ENCODE assay signal across 1 cellular context in the genomic region with DNA sequence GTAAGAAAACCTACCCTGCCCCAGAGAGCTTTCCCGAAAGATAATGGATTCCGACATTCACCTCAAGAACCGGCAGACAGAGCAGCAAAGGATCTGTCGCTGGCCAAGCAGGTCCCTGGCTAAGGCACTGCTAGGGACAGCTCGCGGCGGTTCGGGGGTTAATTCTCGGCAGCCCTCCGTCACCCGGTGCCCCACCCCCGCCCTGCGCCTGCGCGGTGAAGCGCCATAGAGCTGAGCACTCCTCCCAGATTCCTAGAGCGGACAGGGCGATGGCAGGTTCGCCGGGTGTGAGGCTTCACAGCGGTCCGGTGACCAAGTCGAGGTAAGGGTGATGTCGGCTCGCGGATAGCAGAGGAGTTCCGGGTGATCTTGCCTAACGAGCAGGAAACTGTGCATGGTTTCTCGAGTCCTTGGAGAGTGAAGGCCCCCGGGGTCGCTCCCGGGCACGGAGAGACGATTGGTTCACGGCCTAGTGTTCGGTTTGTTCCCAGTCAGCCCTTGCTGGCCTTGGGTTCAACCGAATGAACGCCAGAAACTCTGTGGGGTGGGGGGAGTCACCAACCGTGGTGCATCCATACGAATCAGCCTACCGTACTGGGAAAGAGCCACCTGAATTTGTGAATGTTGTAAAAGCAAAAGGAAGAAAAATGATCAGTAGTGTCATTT.
TF ChIP-seq lines count a peak whose summit lies in the region.

A gene (minus strand): TSS at position 160 of the 666 bp plus-strand sequence. CDS start 25,877 bp downstream, outside the sequence.

TF ChIP-seq in HepG2, 621 proteins besides CTCF, POLR2A, EP300 and RAD21 (continued from another document and continues in another):
- TF ChIP-seq, protein P1, sequence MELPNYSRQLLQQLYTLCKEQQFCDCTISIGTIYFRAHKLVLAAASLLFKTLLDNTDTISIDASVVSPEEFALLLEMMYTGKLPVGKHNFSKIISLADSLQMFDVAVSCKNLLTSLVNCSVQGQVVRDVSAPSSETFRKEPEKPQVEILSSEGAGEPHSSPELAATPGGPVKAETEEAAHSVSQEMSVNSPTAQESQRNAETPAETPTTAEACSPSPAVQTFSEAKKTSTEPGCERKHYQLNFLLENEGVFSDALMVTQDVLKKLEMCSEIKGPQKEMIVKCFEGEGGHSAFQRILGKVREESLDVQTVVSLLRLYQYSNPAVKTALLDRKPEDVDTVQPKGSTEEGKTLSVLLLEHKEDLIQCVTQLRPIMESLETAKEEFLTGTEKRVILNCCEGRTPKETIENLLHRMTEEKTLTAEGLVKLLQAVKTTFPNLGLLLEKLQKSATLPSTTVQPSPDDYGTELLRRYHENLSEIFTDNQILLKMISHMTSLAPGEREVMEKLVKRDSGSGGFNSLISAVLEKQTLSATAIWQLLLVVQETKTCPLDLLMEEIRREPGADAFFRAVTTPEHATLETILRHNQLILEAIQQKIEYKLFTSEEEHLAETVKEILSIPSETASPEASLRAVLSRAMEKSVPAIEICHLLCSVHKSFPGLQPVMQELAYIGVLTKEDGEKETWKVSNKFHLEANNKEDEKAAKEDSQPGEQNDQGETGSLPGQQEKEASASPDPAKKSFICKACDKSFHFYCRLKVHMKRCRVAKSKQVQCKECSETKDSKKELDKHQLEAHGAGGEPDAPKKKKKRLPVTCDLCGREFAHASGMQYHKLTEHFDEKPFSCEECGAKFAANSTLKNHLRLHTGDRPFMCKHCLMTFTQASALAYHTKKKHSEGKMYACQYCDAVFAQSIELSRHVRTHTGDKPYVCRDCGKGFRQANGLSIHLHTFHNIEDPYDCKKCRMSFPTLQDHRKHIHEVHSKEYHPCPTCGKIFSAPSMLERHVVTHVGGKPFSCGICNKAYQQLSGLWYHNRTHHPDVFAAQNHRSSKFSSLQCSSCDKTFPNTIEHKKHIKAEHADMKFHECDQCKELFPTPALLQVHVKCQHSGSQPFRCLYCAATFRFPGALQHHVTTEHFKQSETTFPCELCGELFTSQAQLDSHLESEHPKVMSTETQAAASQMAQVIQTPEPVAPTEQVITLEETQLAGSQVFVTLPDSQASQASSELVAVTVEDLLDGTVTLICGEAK (IDR thresholded peaks at IDR 0.05): no peak
- TF ChIP-seq, protein P1 (CRISPR knock-in tag; IDR thresholded peaks at IDR 0.05): peak; percentile 90
- peak; percentile 80; the same call in 1 of the 2 replicates for TF ChIP-seq ZNF772 (CRISPR knock-in tag; IDR thresholded peaks at IDR 0.05)
- peak; percentile 94; the same call in 1 of the 2 replicates for TF ChIP-seq ZZZ3 (CRISPR knock-in tag; IDR thresholded peaks at IDR 0.05; ENCODE audit: borderline replicate concordance)
- no peak for TF ChIP-seq TCF7L2 (IDR thresholded peaks at IDR 0.05; ENCODE audit: low read depth, low read length)
- TF ChIP-seq, protein P2, sequence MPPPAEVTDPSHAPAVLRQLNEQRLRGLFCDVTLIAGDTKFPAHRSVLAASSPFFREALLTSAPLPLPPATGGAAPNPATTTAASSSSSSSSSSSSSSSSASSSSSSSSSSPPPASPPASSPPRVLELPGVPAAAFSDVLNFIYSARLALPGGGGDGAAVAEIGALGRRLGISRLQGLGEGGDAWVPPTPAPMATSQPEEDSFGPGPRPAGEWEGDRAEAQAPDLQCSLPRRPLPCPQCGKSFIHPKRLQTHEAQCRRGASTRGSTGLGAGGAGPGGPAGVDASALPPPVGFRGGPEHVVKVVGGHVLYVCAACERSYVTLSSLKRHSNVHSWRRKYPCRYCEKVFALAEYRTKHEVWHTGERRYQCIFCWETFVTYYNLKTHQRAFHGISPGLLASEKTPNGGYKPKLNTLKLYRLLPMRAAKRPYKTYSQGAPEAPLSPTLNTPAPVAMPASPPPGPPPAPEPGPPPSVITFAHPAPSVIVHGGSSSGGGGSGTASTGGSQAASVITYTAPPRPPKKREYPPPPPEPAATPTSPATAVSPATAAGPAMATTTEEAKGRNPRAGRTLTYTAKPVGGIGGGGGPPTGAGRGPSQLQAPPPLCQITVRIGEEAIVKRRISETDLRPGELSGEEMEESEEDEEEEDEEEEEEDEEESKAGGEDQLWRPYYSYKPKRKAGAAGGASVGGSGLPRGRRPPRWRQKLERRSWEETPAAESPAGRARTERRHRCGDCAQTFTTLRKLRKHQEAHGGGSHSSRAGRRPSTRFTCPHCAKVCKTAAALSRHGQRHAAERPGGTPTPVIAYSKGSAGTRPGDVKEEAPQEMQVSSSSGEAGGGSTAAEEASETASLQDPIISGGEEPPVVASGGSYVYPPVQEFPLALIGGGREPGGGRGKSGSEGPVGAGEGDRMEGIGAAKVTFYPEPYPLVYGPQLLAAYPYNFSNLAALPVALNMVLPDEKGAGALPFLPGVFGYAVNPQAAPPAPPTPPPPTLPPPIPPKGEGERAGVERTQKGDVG (CRISPR knock-in tag; IDR thresholded peaks at IDR 0.05; ENCODE audit: borderline replicate concordance): peak; percentile 77; the same call in 1 of the 2 replicates
- TF ChIP-seq, protein P3, sequence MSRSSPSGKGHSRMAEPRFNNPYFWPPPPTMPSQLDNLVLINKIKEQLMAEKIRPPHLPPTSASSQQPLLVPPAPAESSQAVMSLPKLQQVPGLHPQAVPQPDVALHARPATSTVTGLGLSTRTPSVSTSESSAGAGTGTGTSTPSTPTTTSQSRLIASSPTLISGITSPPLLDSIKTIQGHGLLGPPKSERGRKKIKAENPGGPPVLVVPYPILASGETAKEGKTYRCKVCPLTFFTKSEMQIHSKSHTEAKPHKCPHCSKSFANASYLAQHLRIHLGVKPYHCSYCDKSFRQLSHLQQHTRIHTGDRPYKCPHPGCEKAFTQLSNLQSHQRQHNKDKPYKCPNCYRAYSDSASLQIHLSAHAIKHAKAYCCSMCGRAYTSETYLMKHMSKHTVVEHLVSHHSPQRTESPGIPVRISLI (CRISPR knock-in tag; IDR thresholded peaks at IDR 0.05; ENCODE audit: borderline replicate concordance): 0 out of 2 replicates have a peak, but pooled peaks have one; percentile 58
- TF ChIP-seq, protein P4, sequence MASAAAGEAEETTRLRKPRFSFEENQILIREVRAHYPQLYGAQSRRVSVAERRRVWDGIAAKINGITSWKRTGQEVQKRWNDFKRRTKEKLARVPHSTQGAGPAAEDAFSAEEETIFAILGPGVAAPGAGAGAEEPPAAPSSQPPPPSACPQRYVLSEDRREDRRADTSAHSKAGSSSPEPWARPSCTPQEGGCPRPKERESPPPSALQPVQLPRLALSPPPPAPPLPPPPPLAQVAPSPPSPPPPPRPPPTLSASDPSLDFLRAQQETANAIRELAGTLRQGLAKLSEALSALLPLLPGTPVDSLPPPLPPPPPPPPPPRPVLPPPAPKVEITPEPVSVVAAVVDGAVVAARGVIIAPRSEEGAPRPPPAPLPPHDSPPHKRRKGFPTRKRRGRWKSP (CRISPR knock-in tag; IDR thresholded peaks at IDR 0.05): 0 out of 2 replicates have a peak, but pooled peaks have one; percentile 14
- TF ChIP-seq CCAR2 (optimal IDR thresholded peaks at IDR 0.05; ENCODE audit: low read depth, low read length): no peak
- TF ChIP-seq CEBPG (CRISPR knock-in tag; IDR thresholded peaks at IDR 0.05): peak; percentile 3; the same call in 1 of the 2 replicates
- TF ChIP-seq NFE2 (CRISPR knock-in tag; IDR thresholded peaks at IDR 0.05): no peak
- peak; percentile 78; the same call in 1 of the 2 replicates for TF ChIP-seq ZFP36L2 (CRISPR knock-in tag; IDR thresholded peaks at IDR 0.05)
- no peak for TF ChIP-seq NPAS2 (CRISPR knock-in tag; IDR thresholded peaks at IDR 0.05; ENCODE audit: borderline replicate concordance)
- TF ChIP-seq, protein P5, sequence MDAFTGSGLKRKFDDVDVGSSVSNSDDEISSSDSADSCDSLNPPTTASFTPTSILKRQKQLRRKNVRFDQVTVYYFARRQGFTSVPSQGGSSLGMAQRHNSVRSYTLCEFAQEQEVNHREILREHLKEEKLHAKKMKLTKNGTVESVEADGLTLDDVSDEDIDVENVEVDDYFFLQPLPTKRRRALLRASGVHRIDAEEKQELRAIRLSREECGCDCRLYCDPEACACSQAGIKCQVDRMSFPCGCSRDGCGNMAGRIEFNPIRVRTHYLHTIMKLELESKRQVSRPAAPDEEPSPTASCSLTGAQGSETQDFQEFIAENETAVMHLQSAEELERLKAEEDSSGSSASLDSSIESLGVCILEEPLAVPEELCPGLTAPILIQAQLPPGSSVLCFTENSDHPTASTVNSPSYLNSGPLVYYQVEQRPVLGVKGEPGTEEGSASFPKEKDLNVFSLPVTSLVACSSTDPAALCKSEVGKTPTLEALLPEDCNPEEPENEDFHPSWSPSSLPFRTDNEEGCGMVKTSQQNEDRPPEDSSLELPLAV (CRISPR knock-in tag; conservative IDR thresholded peaks at IDR 0.05; ENCODE audit: low read depth): no peak
- TF ChIP-seq BRD4 (CRISPR knock-in tag; IDR thresholded peaks at IDR 0.05): peak; percentile 92
- 0 out of 2 replicates have a peak, but pooled peaks have one; percentile 57 for TF ChIP-seq HNRNPL (IDR thresholded peaks at IDR 0.05; ENCODE audit: low read depth, low read length)
- no peak for TF ChIP-seq ZNF354B (CRISPR knock-in tag; IDR thresholded peaks at IDR 0.05)
- no peak for TF ChIP-seq LCORL (IDR thresholded peaks at IDR 0.05)
- TF ChIP-seq LCORL (CRISPR knock-in tag; IDR thresholded peaks at IDR 0.05): peak; percentile 70; the same call in 1 of the 2 replicates
- TF ChIP-seq ZNF33A (CRISPR knock-in tag; IDR thresholded peaks at IDR 0.05; ENCODE audit: borderline replicate concordance): no peak
- no peak for TF ChIP-seq EZH2 (conservative IDR thresholded peaks at IDR 0.05; ENCODE audit: low read depth, low read length)
- TF ChIP-seq, protein P6, sequence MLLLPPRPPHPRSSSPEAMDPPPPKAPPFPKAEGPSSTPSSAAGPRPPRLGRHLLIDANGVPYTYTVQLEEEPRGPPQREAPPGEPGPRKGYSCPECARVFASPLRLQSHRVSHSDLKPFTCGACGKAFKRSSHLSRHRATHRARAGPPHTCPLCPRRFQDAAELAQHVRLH (CRISPR knock-in tag; IDR thresholded peaks at IDR 0.05; ENCODE audit: borderline replicate concordance, low read depth): peak; percentile 94; the same call in 1 of the 2 replicates
- no peak for TF ChIP-seq KLF13 (CRISPR knock-in tag; IDR thresholded peaks at IDR 0.05)
- TF ChIP-seq, protein P7, sequence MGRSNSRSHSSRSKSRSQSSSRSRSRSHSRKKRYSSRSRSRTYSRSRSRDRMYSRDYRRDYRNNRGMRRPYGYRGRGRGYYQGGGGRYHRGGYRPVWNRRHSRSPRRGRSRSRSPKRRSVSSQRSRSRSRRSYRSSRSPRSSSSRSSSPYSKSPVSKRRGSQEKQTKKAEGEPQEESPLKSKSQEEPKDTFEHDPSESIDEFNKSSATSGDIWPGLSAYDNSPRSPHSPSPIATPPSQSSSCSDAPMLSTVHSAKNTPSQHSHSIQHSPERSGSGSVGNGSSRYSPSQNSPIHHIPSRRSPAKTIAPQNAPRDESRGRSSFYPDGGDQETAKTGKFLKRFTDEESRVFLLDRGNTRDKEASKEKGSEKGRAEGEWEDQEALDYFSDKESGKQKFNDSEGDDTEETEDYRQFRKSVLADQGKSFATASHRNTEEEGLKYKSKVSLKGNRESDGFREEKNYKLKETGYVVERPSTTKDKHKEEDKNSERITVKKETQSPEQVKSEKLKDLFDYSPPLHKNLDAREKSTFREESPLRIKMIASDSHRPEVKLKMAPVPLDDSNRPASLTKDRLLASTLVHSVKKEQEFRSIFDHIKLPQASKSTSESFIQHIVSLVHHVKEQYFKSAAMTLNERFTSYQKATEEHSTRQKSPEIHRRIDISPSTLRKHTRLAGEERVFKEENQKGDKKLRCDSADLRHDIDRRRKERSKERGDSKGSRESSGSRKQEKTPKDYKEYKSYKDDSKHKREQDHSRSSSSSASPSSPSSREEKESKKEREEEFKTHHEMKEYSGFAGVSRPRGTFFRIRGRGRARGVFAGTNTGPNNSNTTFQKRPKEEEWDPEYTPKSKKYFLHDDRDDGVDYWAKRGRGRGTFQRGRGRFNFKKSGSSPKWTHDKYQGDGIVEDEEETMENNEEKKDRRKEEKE (IDR thresholded peaks at IDR 0.05): no peak
- peak; percentile 98; the same call in 1 of the 2 replicates for TF ChIP-seq ZFP82 (CRISPR knock-in tag; IDR thresholded peaks at IDR 0.05; ENCODE audit: borderline replicate concordance)
- TF ChIP-seq, protein P8, sequence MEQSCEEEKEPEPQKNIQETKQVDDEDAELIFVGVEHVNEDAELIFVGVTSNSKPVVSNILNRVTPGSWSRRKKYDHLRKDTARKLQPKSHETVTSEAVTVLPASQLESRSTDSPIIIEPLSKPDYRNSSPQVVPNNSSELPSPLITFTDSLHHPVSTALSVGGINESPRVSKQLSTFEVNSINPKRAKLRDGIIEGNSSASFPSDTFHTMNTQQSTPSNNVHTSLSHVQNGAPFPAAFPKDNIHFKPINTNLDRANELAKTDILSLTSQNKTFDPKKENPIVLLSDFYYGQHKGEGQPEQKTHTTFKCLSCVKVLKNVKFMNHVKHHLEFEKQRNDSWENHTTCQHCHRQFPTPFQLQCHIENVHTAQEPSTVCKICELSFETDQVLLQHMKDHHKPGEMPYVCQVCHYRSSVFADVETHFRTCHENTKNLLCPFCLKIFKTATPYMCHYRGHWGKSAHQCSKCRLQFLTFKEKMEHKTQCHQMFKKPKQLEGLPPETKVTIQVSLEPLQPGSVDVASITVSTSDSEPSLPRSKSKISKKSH (CRISPR knock-in tag; IDR thresholded peaks at IDR 0.05; ENCODE audit: borderline replicate concordance): peak; percentile 83
- peak; percentile 69 for TF ChIP-seq RBM39 (IDR thresholded peaks at IDR 0.05; ENCODE audit: low read depth, low read length, poor library complexity, severe bottlenecking)
- TF ChIP-seq CEBPB (IDR thresholded peaks at IDR 0.05; ENCODE audit: borderline replicate concordance, low read depth, low read length): no peak
- TF ChIP-seq CBX1 (IDR thresholded peaks at IDR 0.05; ENCODE audit: low read depth): peak; percentile 79
- TF ChIP-seq YEATS4 (CRISPR knock-in tag; IDR thresholded peaks at IDR 0.05; ENCODE audit: borderline replicate concordance): peak; percentile 84
- no peak for TF ChIP-seq ZSCAN29 (CRISPR knock-in tag; conservative IDR thresholded peaks at IDR 0.05)
- TF ChIP-seq TBX3 (IDR thresholded peaks at IDR 0.05; ENCODE audit: borderline replicate concordance): 0 out of 2 replicates have a peak, but pooled peaks have one; percentile 33
